Comparison of ENCODE assay signal across 16 cellular contexts in genomic region chr10:119620241-119620753, GRCh38. TPM values are rescaled to one million over a fixed set of nuclear protein-coding genes. Genes with fewer than 3 reads are reported as not detected.
A peak's percentile ranks its signal among the peaks of the same experiment; 100 is the strongest.
DNase-seq lines count a peak whose midpoint lies in the region; ATAC-seq and TF ChIP-seq lines count a peak whose summit lies in the region.
"Had no signal": no experiment of that assay in that cellular context is flagged by ENCODE, and none has a peak within 500 bp of the region (broad histone marks: within the 10 kb centered on the region; RNA-seq: fewer than 3 reads in every experiment).

No MANE protein-coding gene starts in this region.

- no peak overlapping the region for H3K4me3 Mint-ChIP-seq in activated naive CD4-positive, alpha-beta T cell treated with anti-CD3 and anti-CD28 coated beads for 36 hours
- H3K4me3 Mint-ChIP-seq in activated naive CD4-positive, alpha-beta T cell treated with anti-CD3 and anti-CD28 coated beads, Interleukin-2, amount 10 ng/mL, durations not matched to agents 7 days and 5 days = no peak overlapping the region
- no peak overlapping the region for H3K4me3 Mint-ChIP-seq in stimulated activated naive CD8-positive, alpha-beta T cell treated with anti-CD3 and anti-CD28 coated beads, Interleukin-15, amount 100 ng/mL, for 72 hours
- H3K4me3 Mint-ChIP-seq: activated CD4-positive, alpha-beta T cell treated with anti-CD3 and anti-CD28 coated beads, Interleukin-2, amount 10 ng/mL, durations not matched to agents 7 days and 5 days; nephron progenitor cell had no signal

- 54% methylated on average over 5 of the region's 5 CpGs for WGBS in suprapubic skin

- no peak overlapping the region for H3K27ac Mint-ChIP-seq in activated naive CD4-positive, alpha-beta T cell treated with anti-CD3 and anti-CD28 coated beads for 36 hours
- H3K27ac Mint-ChIP-seq in activated naive CD4-positive, alpha-beta T cell treated with anti-CD3 and anti-CD28 coated beads, Interleukin-2, amount 10 ng/mL, durations not matched to agents 7 days and 5 days = no peak overlapping the region
- H3K27ac Mint-ChIP-seq in stimulated activated naive CD8-positive, alpha-beta T cell treated with anti-CD3 and anti-CD28 coated beads, Interleukin-15, amount 100 ng/mL, for 72 hours = no peak overlapping the region
- H3K27ac Mint-ChIP-seq: activated CD4-positive, alpha-beta T cell treated with anti-CD3 and anti-CD28 coated beads, Interleukin-2, amount 10 ng/mL, durations not matched to agents 7 days and 5 days; nephron progenitor cell had no signal

- H3K9me3 ChIP-seq in Panc1 (ENCODE audit: control insufficient read depth, insufficient read depth, low read depth, low read length) (no peaks in the 10 kb centered on the region), suprapubic skin (no peaks in the 10 kb centered on the region)

- no peak overlapping the region for H3K4me3 ChIP-seq in Panc1 (ENCODE audit: low read depth in 2 of 2, low read length in 2 of 2)
- H3K4me3 ChIP-seq in fibroblast of mammary gland (ENCODE audit: control insufficient read depth, low read depth, low read length) = no peak overlapping the region
- no peak overlapping the region for H3K4me3 ChIP-seq in suprapubic skin
- H3K4me3 ChIP-seq: skin epidermis had no signal

- no peaks in the 10 kb centered on the region for H3K27me3 Mint-ChIP-seq in activated naive CD4-positive, alpha-beta T cell treated with anti-CD3 and anti-CD28 coated beads for 36 hours (ENCODE audit: low read depth)
- H3K27me3 Mint-ChIP-seq in activated naive CD4-positive, alpha-beta T cell treated with anti-CD3 and anti-CD28 coated beads, Interleukin-2, amount 10 ng/mL, durations not matched to agents 7 days and 5 days = peaks cover 8% of the 10 kb centered on the region
- H3K27me3 Mint-ChIP-seq in stimulated activated naive CD8-positive, alpha-beta T cell treated with anti-CD3 and anti-CD28 coated beads, Interleukin-15, amount 100 ng/mL, for 72 hours = no peaks in the 10 kb centered on the region
- H3K27me3 Mint-ChIP-seq: activated CD4-positive, alpha-beta T cell treated with anti-CD3 and anti-CD28 coated beads, Interleukin-2, amount 10 ng/mL, durations not matched to agents 7 days and 5 days had no signal

- H3K27ac ChIP-seq in Panc1 (ENCODE audit: low read length) (no peak overlapping the region), suprapubic skin (no peak overlapping the region)

- TF ChIP-seq CTCF in Panc1 (IDR thresholded peaks at IDR 0.05) (no peak), fibroblast of mammary gland (conservative IDR thresholded peaks at IDR 0.05; ENCODE audit: control insufficient read depth, insufficient read depth, low read depth, low read length) (no peak), suprapubic skin (IDR thresholded peaks at IDR 0.05) (no peak)

- H3K36me3 Mint-ChIP-seq in activated naive CD4-positive, alpha-beta T cell treated with anti-CD3 and anti-CD28 coated beads for 36 hours (ENCODE audit: low read depth) = no peaks in the 10 kb centered on the region
- no peaks in the 10 kb centered on the region for H3K36me3 Mint-ChIP-seq in activated naive CD4-positive, alpha-beta T cell treated with anti-CD3 and anti-CD28 coated beads, Interleukin-2, amount 10 ng/mL, durations not matched to agents 7 days and 5 days

- ATAC-seq in Panc1 = peak; percentile 53
- ATAC-seq in stimulated activated naive CD8-positive, alpha-beta T cell treated with anti-CD3 and anti-CD28 coated beads, Interleukin-15, amount 100 ng/mL, for 72 hours = peak; percentile 52

- peaks cover 3% of the 10 kb centered on the region for H3K4me1 Mint-ChIP-seq in activated naive CD4-positive, alpha-beta T cell treated with anti-CD3 and anti-CD28 coated beads for 36 hours (ENCODE audit: low read depth)
- H3K4me1 Mint-ChIP-seq in activated naive CD4-positive, alpha-beta T cell treated with anti-CD3 and anti-CD28 coated beads, Interleukin-2, amount 10 ng/mL, durations not matched to agents 7 days and 5 days = peaks cover 7% of the 10 kb centered on the region
- H3K4me1 Mint-ChIP-seq in stimulated activated naive CD8-positive, alpha-beta T cell treated with anti-CD3 and anti-CD28 coated beads, Interleukin-15, amount 100 ng/mL, for 72 hours = peaks cover 11% of the 10 kb centered on the region

- CTCF ChIA-PET in activated naive CD4-positive, alpha-beta T cell treated with anti-CD3 and anti-CD28 coated beads for 36 hours (lab: Charles Lee) = interaction anchor here (0.7 kb wide), 1 partner anchor 46 kb away, joined by 3 read pairs; no protein-coding TSS in a partner anchor
- CTCF ChIA-PET in activated naive CD4-positive, alpha-beta T cell treated with anti-CD3 and anti-CD28 coated beads, Interleukin-2, amount 10 ng/mL, durations not matched to agents 7 days and 5 days (lab: Charles Lee) = no interaction called here
- CTCF ChIA-PET in Panc1 (lab: Charles Lee) = no interaction called here

- POLR2A ChIA-PET in Panc1 (lab: Charles Lee) = interaction anchor here (0.6 kb wide), 1 partner anchor 231 kb away, joined by 16 read pairs; no protein-coding TSS in a partner anchor

- in situ Hi-C loops in Panc1 (cut with HindIII; ENCODE audit: low pct_unique_long_range_greater_than_20kb, low sequenced_read_pairs) = no loop called here

- no peaks in the 10 kb centered on the region for H3K9me3 Mint-ChIP-seq in activated naive CD4-positive, alpha-beta T cell treated with anti-CD3 and anti-CD28 coated beads for 36 hours
- no peaks in the 10 kb centered on the region for H3K9me3 Mint-ChIP-seq in activated naive CD4-positive, alpha-beta T cell treated with anti-CD3 and anti-CD28 coated beads, Interleukin-2, amount 10 ng/mL, durations not matched to agents 7 days and 5 days
- no peaks in the 10 kb centered on the region for H3K9me3 Mint-ChIP-seq in stimulated activated naive CD8-positive, alpha-beta T cell treated with anti-CD3 and anti-CD28 coated beads, Interleukin-15, amount 100 ng/mL, for 72 hours
- H3K9me3 Mint-ChIP-seq: activated CD4-positive, alpha-beta T cell treated with anti-CD3 and anti-CD28 coated beads, Interleukin-2, amount 10 ng/mL, durations not matched to agents 7 days and 5 days; nephron progenitor cell had no signal

- H3K4me1 ChIP-seq in Panc1 (ENCODE audit: control insufficient read depth, insufficient read depth, low read length) = peaks cover 4% of the 10 kb centered on the region; the same call in 1 of the 2 replicates
- H3K4me1 ChIP-seq in suprapubic skin = peaks cover 23% of the 10 kb centered on the region

- BruUV-seq in Panc1 (replicated peaks; lab: Mats Ljungman, UMichigan) = no TSS peak

- intact Hi-C loops in activated naive CD4-positive, alpha-beta T cell treated with anti-CD3 and anti-CD28 coated beads for 36 hours (cut with micrococcal nuclease) = no loop called here
- intact Hi-C loops in Panc1 (cut with micrococcal nuclease; ENCODE audit: unreplicated experiment) = no loop called here

- H3K27me3 ChIP-seq in Panc1 (ENCODE audit: control insufficient read depth, insufficient read depth, low read length) (no peaks in the 10 kb centered on the region), suprapubic skin (no peaks in the 10 kb centered on the region)

- no peak for TF ChIP-seq EP300 in suprapubic skin (IDR thresholded peaks at IDR 0.05)

- peak; percentile 17 for DNase-seq in activated naive CD4-positive, alpha-beta T cell treated with anti-CD3 and anti-CD28 coated beads for 36 hours
- no peak for DNase-seq in activated naive CD4-positive, alpha-beta T cell treated with anti-CD3 and anti-CD28 coated beads, Interleukin-2, amount 10 ng/mL, durations not matched to agents 7 days and 5 days
- no peak for DNase-seq in Panc1 (ENCODE audit: low read depth, low spot score)
- peak; percentile 62 for DNase-seq in fibroblast of mammary gland (ENCODE audit: low read depth)
- DNase-seq in stimulated activated naive CD8-positive, alpha-beta T cell treated with anti-CD3 and anti-CD28 coated beads, Interleukin-15, amount 100 ng/mL, for 72 hours = no peak
- DNase-seq in suprapubic skin (ENCODE audit: low spot score in 2 of 2) = no peak
- no peak for DNase-seq in NCI-H187 (lab: John Stamatoyannopoulos, UW)
- DNase-seq in NCI-H1694 (lab: John Stamatoyannopoulos, UW) = no peak
- DNase-seq: activated CD4-positive, alpha-beta T cell treated with anti-CD3 and anti-CD28 coated beads, Interleukin-2, amount 10 ng/mL, durations not matched to agents 7 days and 5 days; activated naive CD4-positive, alpha-beta T cell treated with Interleukin-2 at 50 U/mL for 16 hours; cortex of kidney; kidney; NCI-H1436; nephron progenitor cell; T-helper 1 cell had no signal

- TF ChIP-seq POLR2A in suprapubic skin (IDR thresholded peaks at IDR 0.05) = no peak

- H3K36me3 ChIP-seq in Panc1 (ENCODE audit: control insufficient read depth, insufficient read depth, low read length) (no peaks in the 10 kb centered on the region), suprapubic skin (no peaks in the 10 kb centered on the region)

RNA-seq across cellular contexts. Expression of gene TIAL1, which starts 23.5 kb away (rescaled TPM):
- total RNA-seq in activated naive CD4-positive, alpha-beta T cell treated with anti-CD3 and anti-CD28 coated beads for 36 hours = 100 to 1,000 TPM; 184 to 192 TPM
- total RNA-seq in Panc1 (2021; ENCODE audit: unreplicated experiment) (236 TPM), suprapubic skin (100 to 1,000 TPM in 1 of 4 donors, 10 to 100 TPM in 3; 52.8 to 176 (median 62.2) TPM)
- 119 TPM for polyA plus RNA-seq in Panc1 (2012; ENCODE audit: insufficient read length)

RNA-seq across cellular contexts. Expression of gene BAG3, which starts 30.9 kb away (rescaled TPM):
- 10 to 100 TPM; 20.9 to 24.3 TPM for total RNA-seq in activated naive CD4-positive, alpha-beta T cell treated with anti-CD3 and anti-CD28 coated beads for 36 hours
- 131 TPM for total RNA-seq in Panc1 (2021; ENCODE audit: unreplicated experiment)
- polyA plus RNA-seq in Panc1 (2012; ENCODE audit: insufficient read length) = 204 TPM
- 10 to 100 TPM; 75.0 to 86.4 (median 78.0) TPM for total RNA-seq in suprapubic skin

Comparison
In these comparisons a context has a peak if more than half of its experiments do, and no peak if none do; other contexts are left out.
1. DNase-seq: peak in activated naive CD4-positive, alpha-beta T cell treated with anti-CD3 and anti-CD28 coated beads for 36 hours (single experiment) and fibroblast of mammary gland (single experiment); none in activated naive CD4-positive, alpha-beta T cell treated with anti-CD3 and anti-CD28 coated beads, Interleukin-2, amount 10 ng/mL, durations not matched to agents 7 days and 5 days (single experiment), Panc1 (single experiment), stimulated activated naive CD8-positive, alpha-beta T cell treated with anti-CD3 and anti-CD28 coated beads, Interleukin-15, amount 100 ng/mL, for 72 hours (0 of 2), suprapubic skin (0 of 2), NCI-H187 (0 of 2) and NCI-H1694 (single experiment).